9 cellular contexts compared by ENCODE assay signal in genomic region chr16:4734730-4735575, GRCh38. TPM values are rescaled to one million over a fixed set of nuclear protein-coding genes. Genes with fewer than 3 reads are reported as not detected.
DNase-seq lines count a peak whose midpoint lies in the region; ATAC-seq, FAIRE-seq and TF ChIP-seq lines count a peak whose summit lies in the region.
"Had no signal": no experiment of that assay in that cellular context is flagged by ENCODE, and none has a peak within 500 bp of the region (broad histone marks: within the 10 kb centered on the region; RNA-seq: fewer than 3 reads in every experiment).

No MANE protein-coding gene starts in this region.

- peaks cover 12% of the 10 kb centered on the region for H3K36me3 Mint-ChIP-seq in CD8-positive, alpha-beta T cell

- ATAC-seq in CD8-positive, alpha-beta T cell = peak; percentile 78
- ATAC-seq in GM19395 (IDR thresholded peaks at IDR 0.05; ENCODE audit: unreplicated experiment) (peak; percentile 63), HG03521 (IDR thresholded peaks at IDR 0.05; ENCODE audit: unreplicated experiment) (peak; percentile 53)

- BruUV-seq in endothelial cell of umbilical vein (replicated peaks; lab: Mats Ljungman, UMichigan) = no TSS peak

- H3K9me3 Mint-ChIP-seq in CD8-positive, alpha-beta T cell = no peaks in the 10 kb centered on the region

- H3K27me3 Mint-ChIP-seq in CD8-positive, alpha-beta T cell (ENCODE audit: low read depth) = no peaks in the 10 kb centered on the region

- peak; percentile 83 for TF ChIP-seq POLR2A in endothelial cell of umbilical vein (IDR thresholded peaks at IDR 0.05; ENCODE audit: low read depth, low read length)

- no peaks in the 10 kb centered on the region for H3K9me3 ChIP-seq in CD8-positive, alpha-beta T cell (ENCODE audit: low read length)
- H3K9me3 ChIP-seq in endothelial cell of umbilical vein (replicated peaks; ENCODE audit: control insufficient read depth, insufficient read depth, low read length) = no peaks in the 10 kb centered on the region

- H3K4me3 Mint-ChIP-seq in CD8-positive, alpha-beta T cell = peak overlapping the region; percentile 91

- peaks cover 13% of the 10 kb centered on the region for H3K4me1 ChIP-seq in CD8-positive, alpha-beta T cell (ENCODE audit: insufficient read depth, low read length)
- H3K4me1 ChIP-seq in endothelial cell of umbilical vein (ENCODE audit: control insufficient read depth, extremely low read depth, insufficient read depth, low read length) = peaks cover 5% of the 10 kb centered on the region

- H3K27ac Mint-ChIP-seq in CD8-positive, alpha-beta T cell = peak overlapping the region; percentile 92

- H3K27ac ChIP-seq in CD8-positive, alpha-beta T cell (ENCODE audit: low read depth, low read length) = peak overlapping the region; percentile 69
- peak overlapping the region; percentile 46 for H3K27ac ChIP-seq in endothelial cell of umbilical vein (ENCODE audit: insufficient read depth, low read depth, low read length)

- CTCF ChIA-PET in CD8-positive, alpha-beta T cell (lab: Charles Lee) = interaction anchor here (0.6 to 2.0 kb wide), 14 partner anchors 11 to 118 kb away, joined by 3 to 8 read pairs (median 3); partner anchors contain the start of gene MGRN1
- CTCF ChIA-PET in endothelial cell of umbilical vein (lab: Charles Lee) = interaction anchor here (0.8 to 1.9 kb wide), 9 partner anchors 9 to 223 kb away, joined by 3 to 6 read pairs (median 4); partner anchors contain the start of genes MGRN1 and SEC14L5

- peak overlapping the region; percentile 91 for H3K4me2 ChIP-seq in endothelial cell of umbilical vein (ENCODE audit: insufficient read depth, low read length)

- FAIRE-seq in endothelial cell of umbilical vein (lab: Jason Lieb, UNC) = peak; percentile 88

- POLR2A ChIA-PET in CD8-positive, alpha-beta T cell (lab: Charles Lee) = interaction anchor here (0.9 to 2.4 kb wide), 16 partner anchors 10 to 463 kb away, joined by 3 to 39 read pairs (median 5); partner anchors contain the start of genes GLYR1, MGRN1, NUDT16L1 and ROGDI
- POLR2A ChIA-PET in endothelial cell of umbilical vein (lab: Charles Lee) = interaction anchor here (0.7 to 1.4 kb wide), 3 partner anchors 31 to 119 kb away, joined by 3 to 8 read pairs (median 4); no protein-coding TSS in a partner anchor

- H3K4me1 Mint-ChIP-seq in CD8-positive, alpha-beta T cell (ENCODE audit: low read depth) = peaks cover 17% of the 10 kb centered on the region

- no peaks in the 10 kb centered on the region for H3K9me1 ChIP-seq in endothelial cell of umbilical vein (replicated peaks; ENCODE audit: control insufficient read depth, extremely low read depth, insufficient read depth, low read length)

- peak overlapping the region; percentile 99 for H2AFZ ChIP-seq in endothelial cell of umbilical vein (ENCODE audit: low read depth, low read length)

- H3K9ac ChIP-seq in endothelial cell of umbilical vein (replicated peaks; ENCODE audit: extremely low read depth, insufficient read depth, low read length) = peak overlapping the region; percentile 56

- no peaks in the 10 kb centered on the region for H3K36me3 ChIP-seq in CD8-positive, alpha-beta T cell (ENCODE audit: insufficient read depth, low read length)
- H3K36me3 ChIP-seq in endothelial cell of umbilical vein (ENCODE audit: control insufficient read depth in 2 of 2, extremely low read depth in 1 of 2, insufficient read depth in 2 of 2, low read length in 2 of 2) = peaks cover 0 to under 1% of the 10 kb centered on the region in 2 experiments

- no peak for TF ChIP-seq CTCF in CD8-positive, alpha-beta T cell (IDR thresholded peaks at IDR 0.05)
- no peak for TF ChIP-seq CTCF in endothelial cell of umbilical vein (IDR thresholded peaks at IDR 0.05; ENCODE audit: extremely low read depth in 1 of 2, insufficient read depth in 1 of 2, low read depth in 1 of 2, low read length in 2 of 2)

- intact Hi-C loops in CD8-positive, alpha-beta T cell (cut with DNase I, micrococcal nuclease) = loop anchor here (1.0 to 10.0 kb wide), 10 partner anchors 32 to 464 kb away; partner anchors contain the start of genes GLYR1 (in 2 of the 2), NUDT16L1 (in 2 of the 2), ROGDI (in 2 of the 2) and UBN1 (in 2 of the 2)
- intact Hi-C loops in endothelial cell of umbilical vein (cut with micrococcal nuclease) = loop anchor here (1.0 to 2.0 kb wide), 6 partner anchors 32 to 221 kb away; partner anchors contain the start of genes NUDT16L1, ROGDI and ZNF500

- H3K4me3 ChIP-seq in CD8-positive, alpha-beta T cell (ENCODE audit: low read depth, low read length) = peak overlapping the region; percentile 96
- peak overlapping the region; percentile 62 to 100 (median 76) for H3K4me3 ChIP-seq in endothelial cell of umbilical vein (replicated peaks in 1 of 3; ENCODE audit: insufficient read depth in 1 of 3, low read depth in 1 of 3, low read length in 3 of 3)

- no peaks in the 10 kb centered on the region for H4K20me1 ChIP-seq in endothelial cell of umbilical vein (replicated peaks; ENCODE audit: control insufficient read depth, extremely low read depth, insufficient read depth, low read length)

- dilution Hi-C loops in endothelial cell of umbilical vein (cut with MboI; ENCODE audit: extremely low pct_ligation_motif_present, low sequenced_read_pairs) = no loop called here

- peak; percentile 89 to 96 (median 95) for DNase-seq in CD8-positive, alpha-beta T cell
- DNase-seq in NK-92 treated with Interleukin-12 subunit alpha and Interleukin-12 subunit beta, amount 100 ng/mL, for 24 hours (lab: John Stamatoyannopoulos, UW) = peak; percentile 88
- DNase-seq in activated CD8-positive, alpha-beta memory T cell treated with anti-CD3 and anti-CD28 coated beads, Interleukin-2, amount 50 U/mL, for 24 hours (ENCODE audit: extremely low read depth) = peak; percentile 79
- DNase-seq in endothelial cell of umbilical vein (ENCODE audit: low read depth, low spot score) (peak; percentile 77), middle frontal gyrus (ENCODE audit: extremely low spot score, low spot score) (peak; percentile 45)
- peak; percentile 89 to 90 for DNase-seq in stimulated activated CD8-positive, alpha-beta memory T cell treated with anti-CD3 and anti-CD28 coated beads, Interleukin-15, amount 100 ng/mL, for 48 hours (ENCODE audit: low read depth in 2 of 2)

- H3K27me3 ChIP-seq in CD8-positive, alpha-beta T cell (ENCODE audit: insufficient read depth, low read length) = no peaks in the 10 kb centered on the region
- H3K27me3 ChIP-seq in endothelial cell of umbilical vein (ENCODE audit: control insufficient read depth in 2 of 2, insufficient read depth in 2 of 2, low read length in 2 of 2) = no peaks in the 10 kb centered on the region

- peaks cover 9% of the 10 kb centered on the region for H3K79me2 ChIP-seq in endothelial cell of umbilical vein (ENCODE audit: control insufficient read depth, insufficient read depth, low read length)

RNA-seq across cellular contexts. Expression of gene DNAAF8, which starts 0.6 kb away (rescaled TPM):
- total RNA-seq in CD8-positive, alpha-beta T cell = not detected
- 1.0 TPM in 1 of 2 replicates, not detected in the other for total RNA-seq in endothelial cell of umbilical vein
- 0.49 and 0.58 TPM in 2 replicates for polyA plus RNA-seq in endothelial cell of umbilical vein
- 0.49 and 0.61 TPM in 2 replicates for polyA plus RNA-seq in endothelial cell of umbilical vein (2011; cell fraction: cytosol; rRNA removed)
- 0.07 and 0.17 TPM in 2 replicates for polyA plus RNA-seq in endothelial cell of umbilical vein (2011; cell fraction: nucleus; rRNA removed)
- polyA plus RNA-seq in endothelial cell of umbilical vein (2012) = 0.30 and 0.52 TPM in 2 replicates
- polyA minus RNA-seq in endothelial cell of umbilical vein = 0.24 and 1.00 TPM in 2 replicates
- not detected for polyA minus RNA-seq in endothelial cell of umbilical vein (2011; cell fraction: cytosol; rRNA and poly(A)+ RNA removed)
- polyA minus RNA-seq in endothelial cell of umbilical vein (2011; cell fraction: nucleus; rRNA and poly(A)+ RNA removed) = not detected in 2 replicates

RNA-seq across cellular contexts. Expression of gene ANKS3, which starts 0.9 kb away (rescaled TPM):
- 10 to 100 TPM in 1 of 2 experiments, 1 to 10 TPM in 1; 8.6 to 11.8 TPM for total RNA-seq in CD8-positive, alpha-beta T cell
- total RNA-seq in endothelial cell of umbilical vein = 22.5 and 24.0 TPM in 2 replicates
- 13.9 and 14.2 TPM in 2 replicates for polyA plus RNA-seq in endothelial cell of umbilical vein
- polyA plus RNA-seq in endothelial cell of umbilical vein (2011; cell fraction: cytosol; rRNA removed) = 7.1 and 10.2 TPM in 2 replicates
- 64.7 and 66.4 TPM in 2 replicates for polyA plus RNA-seq in endothelial cell of umbilical vein (2011; cell fraction: nucleus; rRNA removed)
- 5.7 and 9.6 TPM in 2 replicates for polyA plus RNA-seq in endothelial cell of umbilical vein (2012)
- 22.7 and 26.9 TPM in 2 replicates for polyA minus RNA-seq in endothelial cell of umbilical vein
- 7.1 TPM for polyA minus RNA-seq in endothelial cell of umbilical vein (2011; cell fraction: cytosol; rRNA and poly(A)+ RNA removed)
- polyA minus RNA-seq in endothelial cell of umbilical vein (2011; cell fraction: nucleus; rRNA and poly(A)+ RNA removed) = 28.4 and 29.0 TPM in 2 replicates

RNA-seq across cellular contexts. Expression of gene ZNF500, which starts 32.0 kb away (rescaled TPM):
- total RNA-seq in CD8-positive, alpha-beta T cell = 10 to 100 TPM; 12.1 to 15.9 TPM
- 12.2 and 13.5 TPM in 2 replicates for total RNA-seq in endothelial cell of umbilical vein
- 8.6 and 12.8 TPM in 2 replicates for polyA plus RNA-seq in endothelial cell of umbilical vein
- 5.2 and 6.2 TPM in 2 replicates for polyA plus RNA-seq in endothelial cell of umbilical vein (2011; cell fraction: cytosol; rRNA removed)
- 13.1 and 14.2 TPM in 2 replicates for polyA plus RNA-seq in endothelial cell of umbilical vein (2011; cell fraction: nucleus; rRNA removed)
- 4.7 and 5.1 TPM in 2 replicates for polyA plus RNA-seq in endothelial cell of umbilical vein (2012)
- 6.4 and 10.3 TPM in 2 replicates for polyA minus RNA-seq in endothelial cell of umbilical vein
- 6.5 TPM for polyA minus RNA-seq in endothelial cell of umbilical vein (2011; cell fraction: cytosol; rRNA and poly(A)+ RNA removed)
- polyA minus RNA-seq in endothelial cell of umbilical vein (2011; cell fraction: nucleus; rRNA and poly(A)+ RNA removed) = 5.6 and 7.4 TPM in 2 replicates

RNA-seq across cellular contexts. Expression of gene NUDT16L1, which starts 41.6 kb away (rescaled TPM):
- total RNA-seq in CD8-positive, alpha-beta T cell = 10 to 100 TPM; 72.9 to 76.5 TPM
- 22.8 and 24.7 TPM in 2 replicates for total RNA-seq in endothelial cell of umbilical vein
- polyA plus RNA-seq in endothelial cell of umbilical vein = 53.1 and 65.3 TPM in 2 replicates
- 31.7 and 40.0 TPM in 2 replicates for polyA plus RNA-seq in endothelial cell of umbilical vein (2011; cell fraction: cytosol; rRNA removed)
- polyA plus RNA-seq in endothelial cell of umbilical vein (2011; cell fraction: nucleus; rRNA removed) = 21.0 and 21.6 TPM in 2 replicates
- 17.9 and 18.2 TPM in 2 replicates for polyA plus RNA-seq in endothelial cell of umbilical vein (2012)
- polyA minus RNA-seq in endothelial cell of umbilical vein = 10.0 and 12.4 TPM in 2 replicates
- polyA minus RNA-seq in endothelial cell of umbilical vein (2011; cell fraction: cytosol; rRNA and poly(A)+ RNA removed) = 10.4 TPM
- polyA minus RNA-seq in endothelial cell of umbilical vein (2011; cell fraction: nucleus; rRNA and poly(A)+ RNA removed) = 4.7 and 6.4 TPM in 2 replicates

RNA-seq across cellular contexts. Expression of gene SEPTIN12, which starts 53.2 kb away (rescaled TPM):
- total RNA-seq in CD8-positive, alpha-beta T cell = under 1 TPM in 1 of 2 experiments, not detected in 1; 0.72 TPM
- total RNA-seq in endothelial cell of umbilical vein = not detected in 2 replicates
- not detected in 2 replicates for polyA plus RNA-seq in endothelial cell of umbilical vein
- not detected in 2 replicates for polyA plus RNA-seq in endothelial cell of umbilical vein (2011; cell fraction: cytosol; rRNA removed)
- 0.45 TPM in 1 of 2 replicates, not detected in the other for polyA plus RNA-seq in endothelial cell of umbilical vein (2011; cell fraction: nucleus; rRNA removed)
- polyA plus RNA-seq in endothelial cell of umbilical vein (2012) = not detected in 2 replicates
- polyA minus RNA-seq in endothelial cell of umbilical vein = not detected in 2 replicates
- polyA minus RNA-seq in endothelial cell of umbilical vein (2011; cell fraction: cytosol; rRNA and poly(A)+ RNA removed) = not detected
- not detected in 2 replicates for polyA minus RNA-seq in endothelial cell of umbilical vein (2011; cell fraction: nucleus; rRNA and poly(A)+ RNA removed)
- total RNA-seq: subcutaneous adipose tissue had no signal

Comparison
In these comparisons a context has a peak if more than half of its experiments do, and no peak if none do; other contexts are left out.
1. Peak in every context shown above with its lines: DNase-seq, ATAC-seq, H3K4me3 ChIP-seq and H3K27ac ChIP-seq.
2. DNase-seq: peak in every context shown above with its lines; median percentile 95 in CD8-positive, alpha-beta T cell; 90 in stimulated activated CD8-positive, alpha-beta memory T cell treated with anti-CD3 and anti-CD28 coated beads, Interleukin-15, amount 100 ng/mL, for 48 hours; 88 in NK-92 treated with Interleukin-12 subunit alpha and Interleukin-12 subunit beta, amount 100 ng/mL, for 24 hours; 79 in activated CD8-positive, alpha-beta memory T cell treated with anti-CD3 and anti-CD28 coated beads, Interleukin-2, amount 50 U/mL, for 24 hours; 77 in endothelial cell of umbilical vein; 45 in middle frontal gyrus.